Comparison of ENCODE assay signal across 8 cellular contexts in genomic region chr10:68826764-68827591, GRCh38. TPM values are rescaled to one million over a fixed set of nuclear protein-coding genes. Genes with fewer than 3 reads are reported as not detected.
DNase-seq lines count a peak whose midpoint lies in the region; ATAC-seq lines count a peak whose summit lies in the region.

A gene with protein sequence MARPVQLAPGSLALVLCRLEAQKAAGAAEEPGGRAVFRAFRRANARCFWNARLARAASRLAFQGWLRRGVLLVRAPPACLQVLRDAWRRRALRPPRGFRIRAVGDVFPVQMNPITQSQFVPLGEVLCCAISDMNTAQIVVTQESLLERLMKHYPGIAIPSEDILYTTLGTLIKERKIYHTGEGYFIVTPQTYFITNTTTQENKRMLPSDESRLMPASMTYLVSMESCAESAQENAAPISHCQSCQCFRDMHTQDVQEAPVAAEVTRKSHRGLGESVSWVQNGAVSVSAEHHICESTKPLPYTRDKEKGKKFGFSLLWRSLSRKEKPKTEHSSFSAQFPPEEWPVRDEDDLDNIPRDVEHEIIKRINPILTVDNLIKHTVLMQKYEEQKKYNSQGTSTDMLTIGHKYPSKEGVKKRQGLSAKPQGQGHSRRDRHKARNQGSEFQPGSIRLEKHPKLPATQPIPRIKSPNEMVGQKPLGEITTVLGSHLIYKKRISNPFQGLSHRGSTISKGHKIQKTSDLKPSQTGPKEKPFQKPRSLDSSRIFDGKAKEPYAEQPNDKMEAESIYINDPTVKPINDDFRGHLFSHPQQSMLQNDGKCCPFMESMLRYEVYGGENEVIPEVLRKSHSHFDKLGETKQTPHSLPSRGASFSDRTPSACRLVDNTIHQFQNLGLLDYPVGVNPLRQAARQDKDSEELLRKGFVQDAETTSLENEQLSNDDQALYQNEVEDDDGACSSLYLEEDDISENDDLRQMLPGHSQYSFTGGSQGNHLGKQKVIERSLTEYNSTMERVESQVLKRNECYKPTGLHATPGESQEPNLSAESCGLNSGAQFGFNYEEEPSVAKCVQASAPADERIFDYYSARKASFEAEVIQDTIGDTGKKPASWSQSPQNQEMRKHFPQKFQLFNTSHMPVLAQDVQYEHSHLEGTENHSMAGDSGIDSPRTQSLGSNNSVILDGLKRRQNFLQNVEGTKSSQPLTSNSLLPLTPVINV (plus strand): TSS chr10:68827531. CDS start chr10:68827624, 93 bp downstream.

- CTCF ChIA-PET in CD8-positive, alpha-beta memory T cell (lab: Charles Lee) = interaction anchor here (1.4 kb wide), 1 partner anchor 10 kb away, joined by 5 read pairs; no protein-coding TSS in a partner anchor

- H3K4me1 ChIP-seq in CD8-positive, alpha-beta memory T cell (ENCODE audit: insufficient read depth, low read length) = peaks cover 16% of the 10 kb centered on the region
- peaks cover 2% of the 10 kb centered on the region for H3K4me1 ChIP-seq in adipocyte (ENCODE audit: control insufficient read depth, insufficient read depth, low read length)

- peaks cover 0 to 19% (median 5%) of the 10 kb centered on the region in 3 donors for H3K4me1 Mint-ChIP-seq in CD8-positive, alpha-beta memory T cell

- ATAC-seq in GM21360 (IDR thresholded peaks at IDR 0.05; ENCODE audit: unreplicated experiment) = peak; percentile 61
- ATAC-seq in left ventricle myocardium superior = peak; percentile 89

- intact Hi-C loops in left ventricle myocardium superior (cut with micrococcal nuclease) = no loop called here

- H3K9ac ChIP-seq in adipocyte (ENCODE audit: low read length) = peak within 1 kb of the TSS; percentile 61

- peak within 1 kb of the TSS in 1 of 8 donors; percentile 66 for H3K27ac Mint-ChIP-seq in CD8-positive, alpha-beta memory T cell

- H3K9me3 Mint-ChIP-seq in CD8-positive, alpha-beta memory T cell = no peaks in the 10 kb centered on the region

- H3K27me3 Mint-ChIP-seq in CD8-positive, alpha-beta memory T cell = peaks cover 0 to 10% of the 10 kb centered on the region in 2 donors

- H3K9me3 ChIP-seq in CD8-positive, alpha-beta memory T cell (ENCODE audit: low read length) = no peaks in the 10 kb centered on the region
- no peaks in the 10 kb centered on the region for H3K9me3 ChIP-seq in adipocyte (ENCODE audit: control insufficient read depth, low read length)

- H3K36me3 Mint-ChIP-seq in CD8-positive, alpha-beta memory T cell = no peaks in the 10 kb centered on the region

- peak within 1 kb of the TSS; percentile 29 for H3K27ac ChIP-seq in CD8-positive, alpha-beta memory T cell (ENCODE audit: low read depth, low read length)

- H3K4me3 Mint-ChIP-seq in CD8-positive, alpha-beta memory T cell = peak within 1 kb of the TSS; percentile 75 to 87 (median 79)

- DNase-seq in CD8-positive, alpha-beta memory T cell = peak; percentile 8 to 61 (median 37)
- DNase-seq in Jurkat, Clone E6-1 (ENCODE audit: low read depth, low spot score) = peak; percentile 57
- DNase-seq in SW480 (ENCODE audit: low spot score) (peak; percentile 65), adipocyte (ENCODE audit: low read depth) (peak; percentile 85), left ventricle myocardium superior (peak; percentile 68), retina (peak; percentile 89), MV-4-11 (lab: John Stamatoyannopoulos, UW) (no peak)

- H3K4me3 ChIP-seq in CD8-positive, alpha-beta memory T cell (ENCODE audit: low read length) = peak within 1 kb of the TSS; percentile 54
- H3K4me3 ChIP-seq in Jurkat, Clone E6-1 (ENCODE audit: low read length) = peak within 1 kb of the TSS; percentile 70
- H3K4me3 ChIP-seq in adipocyte (ENCODE audit: low read length) = peak within 1 kb of the TSS; percentile 82

- H3K36me3 ChIP-seq in CD8-positive, alpha-beta memory T cell (ENCODE audit: insufficient read depth, low read length) = no peaks in the 10 kb centered on the region
- no peaks in the 10 kb centered on the region for H3K36me3 ChIP-seq in adipocyte (ENCODE audit: control insufficient read depth, insufficient read depth, low read length, severe bottlenecking)

- no peaks in the 10 kb centered on the region for H3K27me3 ChIP-seq in CD8-positive, alpha-beta memory T cell (ENCODE audit: insufficient read depth, low read length, poor library complexity, severe bottlenecking)
- H3K27me3 ChIP-seq in adipocyte (replicated peaks; ENCODE audit: control insufficient read depth, insufficient read depth, low read length) = peaks cover 25% of the 10 kb centered on the region

- POLR2A ChIA-PET in CD8-positive, alpha-beta memory T cell (lab: Charles Lee) = no interaction called here

RNA-seq across cellular contexts. Expression of the gene that starts here (rescaled TPM):
- total RNA-seq in CD8-positive, alpha-beta memory T cell = under 1 TPM; 0.29 to 0.39 TPM
- not detected for polyA plus RNA-seq in CD8-positive, alpha-beta memory T cell
- polyA plus RNA-seq in Jurkat, Clone E6-1 (2012; ENCODE audit: insufficient read depth, insufficient read length) = 7.4 TPM
- total RNA-seq in left ventricle myocardium superior = 0.15 TPM

Comparison
In these comparisons a context has a peak if more than half of its experiments do, and no peak if none do; other contexts are left out.
1. Peak in DNase-seq, H3K4me3 ChIP-seq and H3K27ac ChIP-seq in CD8-positive, alpha-beta memory T cell; RNA of the gene not detected or under 1 TPM.
2. Peak in DNase-seq and ATAC-seq in left ventricle myocardium superior; RNA of the gene not detected or under 1 TPM.